Comparison of ENCODE assay signal across 24 cellular contexts in the genomic region with DNA sequence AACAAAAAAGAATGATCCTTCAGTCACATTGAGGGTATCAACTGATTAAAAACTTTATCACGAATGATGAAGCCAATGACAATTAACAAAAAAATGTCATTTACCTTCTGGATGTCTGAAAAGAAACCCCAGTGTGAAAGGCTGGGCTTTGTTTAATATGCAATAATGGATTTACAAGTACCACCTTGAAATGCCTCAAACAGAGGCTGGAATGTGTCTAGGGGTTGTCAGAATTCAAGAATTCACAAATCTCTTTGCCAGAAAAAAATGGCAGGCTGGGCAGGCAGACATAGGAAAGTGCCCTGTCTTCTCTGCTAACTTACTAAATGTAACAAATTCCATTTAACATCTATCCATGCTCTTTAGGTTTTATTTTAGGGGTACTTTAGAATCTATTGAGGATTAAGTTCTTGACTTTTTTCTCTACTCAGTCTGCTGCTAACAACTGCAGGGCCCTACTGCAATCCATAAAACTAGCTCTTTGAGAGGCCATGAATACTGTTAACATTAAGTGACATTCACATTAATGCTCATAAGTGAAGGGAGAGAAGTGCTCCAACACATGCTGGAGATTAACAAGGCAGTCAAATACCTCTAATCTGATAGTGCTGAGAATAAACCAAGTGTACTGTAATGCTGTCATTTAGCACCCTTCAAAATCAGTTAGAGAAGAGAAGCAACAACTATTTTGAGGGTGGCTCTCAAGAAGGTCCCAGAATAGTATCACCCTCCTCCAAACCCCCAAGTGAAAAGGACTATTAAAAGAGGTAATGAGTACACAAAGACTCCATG. TPM values are rescaled to one million over a fixed set of nuclear protein-coding genes. Genes with fewer than 3 reads are reported as not detected.
"Had no signal": no experiment of that assay in that cellular context is flagged by ENCODE, and none has a peak within 500 bp of the region (broad histone marks: within the 10 kb centered on the region; RNA-seq: fewer than 3 reads in every experiment).

No MANE protein-coding gene starts in this region.

- H3K4me3 Mint-ChIP-seq: activated B cell treated with CpG ODN at 0.5 μM for 24 hours; activated CD8-positive, alpha-beta T cell treated with anti-CD3 and anti-CD28 coated beads for 36 hours; activated naive CD4-positive, alpha-beta T cell treated with anti-CD3 and anti-CD28 coated beads, Interleukin-2, amount 50 U/mL, for 24 hours; activated T-cell treated with anti-CD3 and anti-CD28 coated beads, Interleukin-2, amount 50 U/mL, for 4 hours; effector memory CD8-positive, alpha-beta T cell; immature natural killer cell; natural killer cell treated with Interleukin-12 subunit alpha and Interleukin-12 subunit beta and Interleukin-15 and Interleukin-18, amount 100 ng/mL, for 72 hours; stimulated activated effector memory CD8-positive, alpha-beta T cell treated with anti-CD3 and anti-CD28 coated beads, Interleukin-12 subunit alpha, Interleukin-12 subunit beta, amount 100 ng/mL, for 72 hours; stimulated activated naive CD8-positive, alpha-beta T cell treated with anti-CD3 and anti-CD28 coated beads, Interleukin-15, Interleukin-2, amounts not matched to agents 100 ng/mL and 50 ng/mL, for 24 hours; T-helper 2 cell treated with Interferon-gamma antibody and Interleukin-4, amounts not matched to agents 5 μg/mL and 100 μg/mL, for 36 hours; type B pancreatic cell had no signal

- H3K9me3 Mint-ChIP-seq: activated B cell treated with CpG ODN at 0.5 μM for 24 hours; activated CD8-positive, alpha-beta T cell treated with anti-CD3 and anti-CD28 coated beads for 36 hours; activated naive CD4-positive, alpha-beta T cell treated with anti-CD3 and anti-CD28 coated beads, Interleukin-2, amount 50 U/mL, for 24 hours; activated T-cell treated with anti-CD3 and anti-CD28 coated beads, Interleukin-2, amount 50 U/mL, for 4 hours; activated T-helper 2 cell treated with anti-CD3 and anti-CD28 coated beads, Interferon-gamma antibody, Interleukin-2, Interleukin-4, amounts not matched to agents 10 μg/mL and 5 μg/mL and 100 μg/mL, durations not matched to agents 14 hours and 24 hours and 36 hours; effector memory CD8-positive, alpha-beta T cell; immature natural killer cell; natural killer cell treated with Interleukin-12 subunit alpha and Interleukin-12 subunit beta and Interleukin-15 and Interleukin-18, amount 100 ng/mL, for 72 hours; stimulated activated effector memory CD8-positive, alpha-beta T cell treated with anti-CD3 and anti-CD28 coated beads, Interleukin-12 subunit alpha, Interleukin-12 subunit beta, amount 100 ng/mL, for 72 hours; stimulated activated naive CD8-positive, alpha-beta T cell treated with anti-CD3 and anti-CD28 coated beads, Interleukin-15, Interleukin-2, amounts not matched to agents 100 ng/mL and 50 ng/mL, for 24 hours; T-helper 2 cell treated with Interferon-gamma antibody and Interleukin-4, amounts not matched to agents 5 μg/mL and 100 μg/mL, for 36 hours; type B pancreatic cell had no signal

- DNase-seq: activated B cell treated with CpG ODN at 0.5 μM for 24 hours; activated CD4-positive, alpha-beta T cell treated with anti-CD3 and anti-CD28 coated beads, Interleukin-2, amount 50 U/mL, for 1 hour; activated CD8-positive, alpha-beta T cell treated with anti-CD3 and anti-CD28 coated beads for 36 hours; activated T-cell treated with anti-CD3 and anti-CD28 coated beads, Interleukin-2, amount 50 U/mL, for 4 hours; dorsolateral prefrontal cortex; effector memory CD8-positive, alpha-beta T cell; erythroblast; gastrocnemius medialis; hypothalamus; immature natural killer cell; kidney; mucosa of descending colon; posterior cingulate gyrus; stimulated activated CD4-positive, alpha-beta T cell treated with anti-CD3 and anti-CD28 coated beads, Interleukin-12 subunit alpha, Interleukin-12 subunit beta, amount 100 ng/mL, for 4 hours; stimulated activated CD4-positive, alpha-beta T cell treated with anti-CD3 and anti-CD28 coated beads, Interleukin-4, amount 100 ng/mL, for 24 hours; uterus had no signal

- ATAC-seq: activated CD8-positive, alpha-beta T cell treated with anti-CD3 and anti-CD28 coated beads for 36 hours; activated T-cell treated with anti-CD3 and anti-CD28 coated beads, Interleukin-2, amount 50 U/mL, for 4 hours; effector memory CD8-positive, alpha-beta T cell; gastrocnemius medialis; mucosa of descending colon; natural killer cell treated with Interleukin-12 subunit alpha and Interleukin-12 subunit beta and Interleukin-15 and Interleukin-18, amount 100 ng/mL, for 72 hours; sciatic nerve; stimulated activated effector memory CD8-positive, alpha-beta T cell treated with anti-CD3 and anti-CD28 coated beads, Interleukin-12 subunit alpha, Interleukin-12 subunit beta, amount 100 ng/mL, for 72 hours had no signal

- FAIRE-seq: kidney had no signal

- H3K36me3 Mint-ChIP-seq: natural killer cell treated with Interleukin-12 subunit alpha and Interleukin-12 subunit beta and Interleukin-15 and Interleukin-18, amount 100 ng/mL, for 72 hours; type B pancreatic cell had no signal

- H3K27me3 Mint-ChIP-seq: activated B cell treated with CpG ODN at 0.5 μM for 24 hours; activated CD8-positive, alpha-beta T cell treated with anti-CD3 and anti-CD28 coated beads for 36 hours; activated naive CD4-positive, alpha-beta T cell treated with anti-CD3 and anti-CD28 coated beads, Interleukin-2, amount 50 U/mL, for 24 hours; effector memory CD8-positive, alpha-beta T cell; natural killer cell treated with Interleukin-12 subunit alpha and Interleukin-12 subunit beta and Interleukin-15 and Interleukin-18, amount 100 ng/mL, for 72 hours; stimulated activated naive CD8-positive, alpha-beta T cell treated with anti-CD3 and anti-CD28 coated beads, Interleukin-15, Interleukin-2, amounts not matched to agents 100 ng/mL and 50 ng/mL, for 24 hours; type B pancreatic cell had no signal

- H3K27ac Mint-ChIP-seq: activated B cell treated with CpG ODN at 0.5 μM for 24 hours; activated CD8-positive, alpha-beta T cell treated with anti-CD3 and anti-CD28 coated beads for 36 hours; activated naive CD4-positive, alpha-beta T cell treated with anti-CD3 and anti-CD28 coated beads, Interleukin-2, amount 50 U/mL, for 24 hours; activated T-helper 2 cell treated with anti-CD3 and anti-CD28 coated beads, Interferon-gamma antibody, Interleukin-2, Interleukin-4, amounts not matched to agents 10 μg/mL and 5 μg/mL and 100 μg/mL, durations not matched to agents 14 hours and 24 hours and 36 hours; effector memory CD8-positive, alpha-beta T cell; immature natural killer cell; natural killer cell treated with Interleukin-12 subunit alpha and Interleukin-12 subunit beta and Interleukin-15 and Interleukin-18, amount 100 ng/mL, for 72 hours; stimulated activated effector memory CD8-positive, alpha-beta T cell treated with anti-CD3 and anti-CD28 coated beads, Interleukin-12 subunit alpha, Interleukin-12 subunit beta, amount 100 ng/mL, for 72 hours; stimulated activated naive CD8-positive, alpha-beta T cell treated with anti-CD3 and anti-CD28 coated beads, Interleukin-15, Interleukin-2, amounts not matched to agents 100 ng/mL and 50 ng/mL, for 24 hours; T-helper 2 cell treated with Interferon-gamma antibody and Interleukin-4, amounts not matched to agents 5 μg/mL and 100 μg/mL, for 36 hours; type B pancreatic cell had no signal

RNA-seq across cellular contexts. Expression of gene KCNIP2, which starts 43.1 kb away (rescaled TPM):
- polyA plus RNA-seq: immature natural killer cell had no signal
